ENCODE assay signal across 8 cellular contexts in genomic region chr18:58863539-58864145, GRCh38. TPM values are rescaled to one million over a fixed set of nuclear protein-coding genes. Genes with fewer than 3 reads are reported as not detected.
DNase-seq lines count a peak whose midpoint lies in the region; ATAC-seq and TF ChIP-seq lines count a peak whose summit lies in the region.

No MANE protein-coding gene starts in this region.

- ATAC-seq in HG02759 (IDR thresholded peaks at IDR 0.05; ENCODE audit: unreplicated experiment), result peak; percentile 60
- peak; percentile 72 to 74 for ATAC-seq in lower lobe of right lung
- ATAC-seq in stimulated activated naive CD8-positive, alpha-beta T cell treated with anti-CD3 and anti-CD28 coated beads, Interleukin-15, Interleukin-2, amounts not matched to agents 100 U/mL and 50 U/mL, for 24 hours, result peak; percentile 17
- ATAC-seq in GM18517 (IDR thresholded peaks at IDR 0.05; ENCODE audit: unreplicated experiment), result no peak
- ATAC-seq in GM18502 (IDR thresholded peaks at IDR 0.05; ENCODE audit: poor library complexity, unreplicated experiment), result no peak

- peak; percentile 64 for DNase-seq in ELR (ENCODE audit: low read depth)
- peak; percentile 58 for DNase-seq in dermis blood vessel endothelial cell
- DNase-seq in lower lobe of right lung, result peak; percentile 71
- DNase-seq in stimulated activated naive CD8-positive, alpha-beta T cell treated with anti-CD3 and anti-CD28 coated beads, Interleukin-15, Interleukin-2, amounts not matched to agents 100 U/mL and 50 U/mL, for 24 hours, result peak; percentile 45

- H3K4me1 ChIP-seq in lower lobe of right lung, result peaks cover 69% of the 10 kb centered on the region

- H3K27ac ChIP-seq in VCaP (peak overlapping the region; percentile 68; the same call in 1 of the 2 replicates), lower lobe of right lung (peak overlapping the region; percentile 96)

- H3K9me3 ChIP-seq in lower lobe of right lung, result no peaks in the 10 kb centered on the region

- peak overlapping the region; percentile 56 for H3K4me3 ChIP-seq in lower lobe of right lung

- TF ChIP-seq CTCF in VCaP (conservative IDR thresholded peaks at IDR 0.05) (no peak), lower lobe of right lung (IDR thresholded peaks at IDR 0.05) (no peak)

- peaks cover 13% of the 10 kb centered on the region for H3K36me3 ChIP-seq in lower lobe of right lung

- no peaks in the 10 kb centered on the region for H3K27me3 ChIP-seq in lower lobe of right lung (ENCODE audit: low read depth)

- intact Hi-C loops in lower lobe of right lung (cut with DNase I), result no loop called here

RNA-seq across cellular contexts. Expression of gene ZNF532, which starts 1.0 kb away (rescaled TPM):
- 57.2 and 80.3 TPM in 2 replicates for total RNA-seq in dermis blood vessel endothelial cell
- total RNA-seq in lower lobe of right lung, result 54.0 TPM

Comparison
In these comparisons a context has a peak if more than half of its experiments do, and no peak if none do; other contexts are left out.
1. ATAC-seq: peak in HG02759 (single experiment), lower lobe of right lung (2 of 2) and stimulated activated naive CD8-positive, alpha-beta T cell treated with anti-CD3 and anti-CD28 coated beads, Interleukin-15, Interleukin-2, amounts not matched to agents 100 U/mL and 50 U/mL, for 24 hours (single experiment); none in GM18517 (single experiment) and GM18502 (single experiment).
2. Peak in every context shown above with its lines, with median percentiles within 50 percentile points of each other: DNase-seq.